Comparison of ENCODE assay signal across 13 cellular contexts in the genomic region with DNA sequence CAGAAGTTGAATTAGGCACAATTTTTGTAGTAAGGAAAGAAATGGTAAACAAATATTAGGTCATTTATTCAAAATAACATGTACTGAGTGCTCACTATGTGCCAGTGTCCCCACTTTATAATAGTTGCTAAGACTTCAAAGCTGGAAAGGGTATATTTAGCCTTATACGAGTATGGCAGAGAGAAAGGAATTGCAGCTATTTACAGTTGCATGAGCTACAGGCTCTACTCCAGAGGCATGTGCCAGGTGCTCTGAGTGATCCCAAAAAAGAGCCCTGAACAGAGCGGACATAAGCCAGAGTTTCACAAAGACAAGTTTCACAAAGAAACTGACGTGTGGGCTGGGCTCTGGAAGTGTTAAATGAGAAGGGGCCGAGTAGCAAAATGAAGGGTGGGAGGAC. TPM values are rescaled to one million over a fixed set of nuclear protein-coding genes. Genes with fewer than 3 reads are reported as not detected.
A peak's percentile ranks its signal among the peaks of the same experiment; 100 is the strongest.
DNase-seq lines count a peak whose midpoint lies in the region; ATAC-seq and FAIRE-seq lines count a peak whose summit lies in the region.
"Had no signal": no experiment of that assay in that cellular context is flagged by ENCODE, and none has a peak within 500 bp of the region (broad histone marks: within the 10 kb centered on the region; RNA-seq: fewer than 3 reads in every experiment).

No MANE protein-coding gene starts in this region.

- no peak for FAIRE-seq in GM19239 (lab: Jason Lieb, UNC)
- FAIRE-seq: G401.6 had no signal

- H3K27me3 Mint-ChIP-seq in stimulated activated naive CD8-positive, alpha-beta T cell treated with anti-CD3 and anti-CD28 coated beads, Interleukin-15, Interleukin-2, amounts not matched to agents 100 ng/mL and 50 ng/mL, for 24 hours: no peaks in the 10 kb centered on the region
- peaks cover 2% of the 10 kb centered on the region for H3K27me3 Mint-ChIP-seq in activated CD4-positive, alpha-beta memory T cell treated with anti-CD3 and anti-CD28 coated beads, Interleukin-2, amount 10 ng/mL, durations not matched to agents 7 days and 5 days
- H3K27me3 Mint-ChIP-seq: activated B cell treated with CpG ODN at 0.5 μM for 24 hours had no signal

- CTCF ChIA-PET in activated CD4-positive, alpha-beta memory T cell treated with anti-CD3 and anti-CD28 coated beads, Interleukin-2, amount 10 ng/mL, durations not matched to agents 7 days and 5 days (lab: Charles Lee): interaction anchor here (0.9 to 1.4 kb wide), 4 partner anchors 20 to 41 kb away, joined by 3 to 8 read pairs (median 4); a partner anchor contains a TSS

- no peak for ATAC-seq in stimulated activated naive CD8-positive, alpha-beta T cell treated with anti-CD3 and anti-CD28 coated beads, Interleukin-15, Interleukin-2, amounts not matched to agents 100 U/mL and 50 U/mL, for 24 hours
- peak; percentile 49 to 66 for ATAC-seq in left cardiac atrium
- no peak for ATAC-seq in HG02763 (IDR thresholded peaks at IDR 0.05; ENCODE audit: unreplicated experiment)

- peak overlapping the region; percentile 75 for H3K4me3 Mint-ChIP-seq in stimulated activated naive CD8-positive, alpha-beta T cell treated with anti-CD3 and anti-CD28 coated beads, Interleukin-15, Interleukin-2, amounts not matched to agents 100 ng/mL and 50 ng/mL, for 24 hours
- H3K4me3 Mint-ChIP-seq in activated CD4-positive, alpha-beta memory T cell treated with anti-CD3 and anti-CD28 coated beads, Interleukin-2, amount 10 ng/mL, durations not matched to agents 7 days and 5 days: peak overlapping the region; percentile 18
- H3K4me3 Mint-ChIP-seq: mesothelial cell of epicardium had no signal

- POLR2A ChIA-PET in activated CD4-positive, alpha-beta memory T cell treated with anti-CD3 and anti-CD28 coated beads, Interleukin-2, amount 10 ng/mL, durations not matched to agents 7 days and 5 days (lab: Charles Lee): interaction anchor here (0.8 to 4.0 kb wide), 14 partner anchors 9 to 61 kb away, joined by 3 to 21 read pairs (median 4); a partner anchor contains a TSS

- peak overlapping the region; percentile 100 for H3K27ac Mint-ChIP-seq in stimulated activated naive CD8-positive, alpha-beta T cell treated with anti-CD3 and anti-CD28 coated beads, Interleukin-15, Interleukin-2, amounts not matched to agents 100 ng/mL and 50 ng/mL, for 24 hours
- peak overlapping the region; percentile 94 for H3K27ac Mint-ChIP-seq in activated CD4-positive, alpha-beta memory T cell treated with anti-CD3 and anti-CD28 coated beads, Interleukin-2, amount 10 ng/mL, durations not matched to agents 7 days and 5 days
- H3K27ac Mint-ChIP-seq: mesothelial cell of epicardium had no signal

- no peak for DNase-seq in stimulated activated naive CD8-positive, alpha-beta T cell treated with anti-CD3 and anti-CD28 coated beads, Interleukin-15, Interleukin-2, amounts not matched to agents 100 U/mL and 50 U/mL, for 24 hours
- no peak for DNase-seq in activated CD4-positive, alpha-beta memory T cell treated with anti-CD3 and anti-CD28 coated beads, Interleukin-2, amount 10 ng/mL, durations not matched to agents 7 days and 5 days
- DNase-seq in left cardiac atrium (no peak), NCI-H446 (lab: John Stamatoyannopoulos, UW) (no peak), SK-N-DZ (ENCODE audit: low spot score) (no peak), GM19239 (ENCODE audit: insufficient read length, low spot score) (no peak)
- DNase-seq: activated B cell treated with CpG ODN at 0.5 μM for 24 hours, NCI-H82 had no signal

- no peaks in the 10 kb centered on the region for H3K4me1 Mint-ChIP-seq in stimulated activated naive CD8-positive, alpha-beta T cell treated with anti-CD3 and anti-CD28 coated beads, Interleukin-15, Interleukin-2, amounts not matched to agents 100 ng/mL and 50 ng/mL, for 24 hours (ENCODE audit: low read depth)
- peaks cover 47% of the 10 kb centered on the region for H3K4me1 Mint-ChIP-seq in activated CD4-positive, alpha-beta memory T cell treated with anti-CD3 and anti-CD28 coated beads, Interleukin-2, amount 10 ng/mL, durations not matched to agents 7 days and 5 days

- H3K9me3 Mint-ChIP-seq in stimulated activated naive CD8-positive, alpha-beta T cell treated with anti-CD3 and anti-CD28 coated beads, Interleukin-15, Interleukin-2, amounts not matched to agents 100 ng/mL and 50 ng/mL, for 24 hours: peaks cover 4% of the 10 kb centered on the region
- H3K9me3 Mint-ChIP-seq in activated CD4-positive, alpha-beta memory T cell treated with anti-CD3 and anti-CD28 coated beads, Interleukin-2, amount 10 ng/mL, durations not matched to agents 7 days and 5 days: no peaks in the 10 kb centered on the region
- H3K9me3 Mint-ChIP-seq: activated B cell treated with CpG ODN at 0.5 μM for 24 hours, CD14-positive monocyte, mesothelial cell of epicardium had no signal

- intact Hi-C loops in left cardiac atrium (cut with DNase I): no loop called here

- peaks cover 3% of the 10 kb centered on the region for H3K36me3 Mint-ChIP-seq in stimulated activated naive CD8-positive, alpha-beta T cell treated with anti-CD3 and anti-CD28 coated beads, Interleukin-15, Interleukin-2, amounts not matched to agents 100 ng/mL and 50 ng/mL, for 24 hours (ENCODE audit: low read depth)
- H3K36me3 Mint-ChIP-seq in activated CD4-positive, alpha-beta memory T cell treated with anti-CD3 and anti-CD28 coated beads, Interleukin-2, amount 10 ng/mL, durations not matched to agents 7 days and 5 days (ENCODE audit: low read depth): peaks cover 8% of the 10 kb centered on the region
- H3K36me3 Mint-ChIP-seq: mesothelial cell of epicardium had no signal

RNA-seq across cellular contexts. Expression of a gene that starts 40.8 kb away (rescaled TPM):
- total RNA-seq in activated CD4-positive, alpha-beta memory T cell treated with anti-CD3 and anti-CD28 coated beads, Interleukin-2, amount 10 ng/mL, durations not matched to agents 7 days and 5 days: 1 to 10 TPM; 3.6 to 3.9 TPM
- total RNA-seq in left cardiac atrium: under 1 TPM in 1 of 2 donors, not detected in 1; 0.27 TPM
- not detected in 2 replicates for polyA plus RNA-seq in SK-N-DZ (2014; cell fraction: cytosol; rRNA removed)
- polyA plus RNA-seq in SK-N-DZ (2014; cell fraction: nucleus; rRNA removed): not detected in 2 replicates
- total RNA-seq: activated B cell treated with CpG ODN at 0.5 μM for 24 hours, mesothelial cell of epicardium had no signal
- polyA plus RNA-seq: CD14-positive monocyte had no signal

Comparison
In these comparisons a context has a peak if more than half of its experiments do, and no peak if none do; other contexts are left out.
1. ATAC-seq: peak in left cardiac atrium (2 of 2); none in stimulated activated naive CD8-positive, alpha-beta T cell treated with anti-CD3 and anti-CD28 coated beads, Interleukin-15, Interleukin-2, amounts not matched to agents 100 U/mL and 50 U/mL, for 24 hours (single experiment) and HG02763 (single experiment).